12 cellular contexts compared by ENCODE assay signal in the genomic region with DNA sequence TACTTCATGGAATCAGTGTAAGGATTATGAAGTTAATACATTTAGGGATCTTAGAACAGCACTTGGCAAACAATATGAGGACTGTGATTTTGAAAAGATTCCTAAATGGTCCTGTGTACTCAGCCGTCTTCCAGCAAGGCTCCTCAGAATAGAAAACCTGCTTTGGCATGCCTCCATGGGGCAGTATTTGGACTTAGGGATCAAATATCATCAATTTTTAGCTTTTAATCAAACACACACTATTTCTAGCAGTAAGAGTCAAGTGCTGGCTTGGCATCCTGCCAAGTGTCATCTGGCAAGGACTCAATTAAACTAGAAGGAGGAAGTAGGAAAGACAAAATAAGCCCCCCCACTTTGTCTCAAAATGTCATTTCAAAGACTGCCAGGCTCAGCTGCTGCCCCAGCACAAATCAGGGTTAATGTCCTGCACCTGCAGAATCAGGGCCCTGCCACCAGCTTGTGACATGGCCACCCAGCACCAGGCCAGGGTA. TPM values are rescaled to one million over a fixed set of nuclear protein-coding genes. Genes with fewer than 3 reads are reported as not detected.
DNase-seq lines count a peak whose midpoint lies in the region; ATAC-seq, FAIRE-seq and TF ChIP-seq lines count a peak whose summit lies in the region.
"Had no signal": no experiment of that assay in that cellular context is flagged by ENCODE, and none has a peak within 500 bp of the region (broad histone marks: within the 10 kb centered on the region; RNA-seq: fewer than 3 reads in every experiment).

No MANE protein-coding gene starts in this region.

- no peak overlapping the region for H3K4me3 Mint-ChIP-seq in astrocyte (ENCODE audit: unreplicated experiment)
- H3K4me3 Mint-ChIP-seq: activated CD4-positive, alpha-beta memory T cell treated with anti-CD3 and anti-CD28 coated beads for 36 hours had no signal

- no peak overlapping the region for H2AFZ ChIP-seq in astrocyte (ENCODE audit: low read depth, low read length)

- no peaks in the 10 kb centered on the region for H3K9me3 ChIP-seq in astrocyte (ENCODE audit: insufficient read depth, low read depth, low read length)

- no peak for ATAC-seq in HG02610 (IDR thresholded peaks at IDR 0.05; ENCODE audit: unreplicated experiment)

- no peak for TF ChIP-seq CTCF in astrocyte (IDR thresholded peaks at IDR 0.05; ENCODE audit: insufficient read depth, low read depth, low read length)

- in situ Hi-C loops in Caki2 (cut with HindIII; ENCODE audit: low pct_unique_long_range_greater_than_20kb, low sequenced_read_pairs): no loop called here

- H3K4me2 ChIP-seq in astrocyte (ENCODE audit: low read length): peak overlapping the region; percentile 4

- no peaks in the 10 kb centered on the region for H3K27me3 ChIP-seq in astrocyte (ENCODE audit: insufficient read depth, low read length)

- no peak overlapping the region for H3K4me3 ChIP-seq in astrocyte (ENCODE audit: insufficient read depth, low read depth, low read length)

- H3K9me3 Mint-ChIP-seq in astrocyte (ENCODE audit: unreplicated experiment): peaks cover 2% of the 10 kb centered on the region

- peaks cover 26% of the 10 kb centered on the region for H3K4me1 ChIP-seq in astrocyte (ENCODE audit: insufficient read depth, low read length)

- DNase-seq in Caki2 (ENCODE audit: low read depth) (peak; percentile 12), NCI-H128 (lab: John Stamatoyannopoulos, UW; ENCODE audit: unreplicated experiment) (peak; percentile 40), astrocyte (ENCODE audit: low read depth) (no peak), medulla oblongata (ENCODE audit: extremely low spot score) (peak; percentile 63), NCI-H774 (lab: John Stamatoyannopoulos, UW) (no peak), GM19238 (ENCODE audit: insufficient read length, low spot score) (no peak)
- no peak for DNase-seq in stimulated activated CD4-positive, alpha-beta T cell treated with anti-CD3 and anti-CD28 coated beads, Interleukin-15, amount 100 ng/mL, for 24 hours
- DNase-seq: activated CD4-positive, alpha-beta memory T cell treated with anti-CD3 and anti-CD28 coated beads for 36 hours; central memory CD4-positive, alpha-beta T cell; hippocampal formation; NCI-H1436 had no signal

- H3K4me1 Mint-ChIP-seq in astrocyte (ENCODE audit: low read depth, unreplicated experiment): peaks cover 30% of the 10 kb centered on the region

- no peaks in the 10 kb centered on the region for H3K79me2 ChIP-seq in astrocyte (ENCODE audit: insufficient read depth, low read length)

- H3K27ac Mint-ChIP-seq in astrocyte (ENCODE audit: unreplicated experiment): no peak overlapping the region
- H3K27ac Mint-ChIP-seq: activated CD4-positive, alpha-beta memory T cell treated with anti-CD3 and anti-CD28 coated beads for 36 hours had no signal

- H3K27me3 Mint-ChIP-seq in astrocyte (ENCODE audit: low read depth, unreplicated experiment): peaks cover 11% of the 10 kb centered on the region

- H3K36me3 Mint-ChIP-seq in astrocyte (ENCODE audit: low read depth, unreplicated experiment): no peaks in the 10 kb centered on the region
- H3K36me3 Mint-ChIP-seq: activated CD4-positive, alpha-beta memory T cell treated with anti-CD3 and anti-CD28 coated beads for 36 hours had no signal

- no peak overlapping the region for H3K9ac ChIP-seq in astrocyte (ENCODE audit: low read length)

- no peaks in the 10 kb centered on the region for H3K36me3 ChIP-seq in astrocyte (ENCODE audit: insufficient read depth, low read length)

- no peak overlapping the region for H3K27ac ChIP-seq in astrocyte (ENCODE audit: low read depth, low read length)

- FAIRE-seq in astrocyte (lab: Jason Lieb, UNC): no peak

- no peaks in the 10 kb centered on the region for H4K20me1 ChIP-seq in astrocyte (ENCODE audit: insufficient read depth, low read length)

RNA-seq across cellular contexts. Expression of a gene that starts 40.8 kb away (rescaled TPM):
- total RNA-seq in Caki2 (2014; rRNA removed; shearing (Covaris generic); ENCODE audit: low replicate concordance): not detected in 2 replicates
- total RNA-seq in astrocyte: not detected in 2 replicates
- total RNA-seq: activated CD4-positive, alpha-beta memory T cell treated with anti-CD3 and anti-CD28 coated beads for 36 hours had no signal

Comparison
In these comparisons a context has a peak if more than half of its experiments do, and no peak if none do; other contexts are left out.
1. DNase-seq: peak in Caki2 (single experiment), NCI-H128 (single experiment) and medulla oblongata (single experiment); none in astrocyte (single experiment), NCI-H774 (single experiment), GM19238 (single experiment) and stimulated activated CD4-positive, alpha-beta T cell treated with anti-CD3 and anti-CD28 coated beads, Interleukin-15, amount 100 ng/mL, for 24 hours (single experiment).